Comparison of ENCODE assay signal across 9 cellular contexts in genomic region chr16:73000020-73000906, GRCh38. TPM values are rescaled to one million over a fixed set of nuclear protein-coding genes. Genes with fewer than 3 reads are reported as not detected.
DNase-seq lines count a peak whose midpoint lies in the region; ATAC-seq and TF ChIP-seq lines count a peak whose summit lies in the region.
"Had no signal": no experiment of that assay in that cellular context is flagged by ENCODE, and none has a peak within 500 bp of the region (broad histone marks: within the 10 kb centered on the region; RNA-seq: fewer than 3 reads in every experiment).

No MANE protein-coding gene starts in this region.

- 32 to 36% methylated on average over 19 to 22 of the region's 22 CpGs for WGBS in upper lobe of left lung, 2 donors
- 49 to 68% (median 58%) methylated on average over 22 of the region's 22 CpGs for WGBS in spleen, 5 donors

- peak overlapping the region in 1 of 4 donors; percentile 9 for H3K4me3 ChIP-seq in upper lobe of left lung
- no peak overlapping the region for H3K4me3 ChIP-seq in spleen

- DNase-seq in NCI-H2029 treated with DMSO at 0.1 percent for 48 hours (lab: John Stamatoyannopoulos, UW) = peak; percentile 19
- DNase-seq in NCI-H2029 (lab: John Stamatoyannopoulos, UW) = no peak
- peak; percentile 39 for DNase-seq in middle frontal gyrus (ENCODE audit: extremely low spot score, low spot score)
- peak in 1 of 2 donors; percentile 45 for DNase-seq in upper lobe of left lung
- no peak for DNase-seq in spleen
- DNase-seq in NCI-H1105 treated with DMSO at 0.1 percent for 48 hours (lab: John Stamatoyannopoulos, UW) = no peak
- DNase-seq: stimulated activated CD4-positive, alpha-beta T cell treated with anti-CD3 and anti-CD28 coated beads, Interleukin-4, amount 100 ng/mL, for 4 hours had no signal

- H3K4me1 ChIP-seq in upper lobe of left lung (peaks cover 36 to 51% (median 40%) of the 10 kb centered on the region in 4 donors), spleen (peaks cover 0 to 31% (median 9%) of the 10 kb centered on the region in 6 donors)

- no peak for TF ChIP-seq CTCF in upper lobe of left lung (IDR thresholded peaks at IDR 0.05)
- TF ChIP-seq CTCF in spleen (IDR thresholded peaks at IDR 0.05 in 8 of 11, conservative IDR thresholded peaks at IDR 0.05 in 3 of 11) = no peak

- ATAC-seq in esophagus mucosa (peak; percentile 25), upper lobe of left lung (ENCODE audit: low FRiP score in 2 of 2) (peak in 1 of 2 donors; percentile 83), GM21619 (IDR thresholded peaks at IDR 0.05; ENCODE audit: unreplicated experiment) (no peak)

- peak overlapping the region; percentile 21 to 65 (median 52) for H3K27ac ChIP-seq in upper lobe of left lung
- no peak overlapping the region for H3K27ac ChIP-seq in spleen

- TF ChIP-seq EP300 in upper lobe of left lung (IDR thresholded peaks at IDR 0.05) = no peak

- H3K36me3 ChIP-seq in upper lobe of left lung (no peaks in the 10 kb centered on the region), spleen (no peaks in the 10 kb centered on the region)

- no peaks in the 10 kb centered on the region for H3K27me3 ChIP-seq in upper lobe of left lung
- H3K27me3 ChIP-seq in spleen (replicated peaks in 1 of 7) = no peaks in the 10 kb centered on the region

- intact Hi-C loops in spleen (cut with DNase I; ENCODE audit: low total_unique reads) = no loop called here

- TF ChIP-seq POLR2A in upper lobe of left lung (IDR thresholded peaks at IDR 0.05) (no peak), spleen (IDR thresholded peaks at IDR 0.05) (no peak)

- H3K9me3 ChIP-seq in upper lobe of left lung (no peaks in the 10 kb centered on the region), spleen (peaks cover 0 to 17% (median 9%) of the 10 kb centered on the region in 8 donors)

RNA-seq across cellular contexts. Expression of gene ZFHX3, which starts 47.7 kb away (rescaled TPM):
- total RNA-seq in esophagus mucosa = 3.9 TPM
- 10 to 100 TPM; 22.4 to 40.3 (median 27.0) TPM for total RNA-seq in upper lobe of left lung
- 10 to 100 TPM in 6 of 7 donors, 1 to 10 TPM in 1; 9.1 to 18.5 (median 12.5) TPM for total RNA-seq in spleen
- 1 to 10 TPM in 1 of 3 donors, under 1 TPM in 2; 0.47 to 1.5 (median 0.52) TPM for polyA plus RNA-seq in spleen

Comparison
In these comparisons a context has a peak if more than half of its experiments do, and no peak if none do; other contexts are left out.
1. DNase-seq: peak in NCI-H2029 treated with DMSO at 0.1 percent for 48 hours (single experiment) and middle frontal gyrus (single experiment); none in NCI-H2029 (single experiment), spleen (single experiment) and NCI-H1105 treated with DMSO at 0.1 percent for 48 hours (single experiment).
2. H3K27ac ChIP-seq: peak in upper lobe of left lung (4 of 4); none in spleen (0 of 8).